In genomic region chr3:160398820-160399346, GRCh38 we compare ENCODE assay signal across 8 cellular contexts. TPM values are rescaled to one million over a fixed set of nuclear protein-coding genes. Genes with fewer than 3 reads are reported as not detected.
A peak's percentile ranks its signal among the peaks of the same experiment; 100 is the strongest.
DNase-seq lines count a peak whose midpoint lies in the region; ATAC-seq, FAIRE-seq and TF ChIP-seq lines count a peak whose summit lies in the region.

TSS of gene IFT80 (minus strand) at chr3:160399225. CDS start at chr3:160384600, 14,625 bp downstream.

- intact Hi-C loops in breast epithelium (cut with DNase I; ENCODE audit: low total_unique reads): no loop called here

- H3K36me3 ChIP-seq in breast epithelium (no peaks in the 10 kb centered on the region), iPS-18a (ENCODE audit: control insufficient read depth, low read depth, low read length) (peaks cover 6% of the 10 kb centered on the region), skeletal muscle tissue (ENCODE audit: control insufficient read depth in 3 of 3, insufficient read depth in 3 of 3, low read length in 3 of 3) (no peaks in the 10 kb centered on the region)

- ATAC-seq in GM18867 (IDR thresholded peaks at IDR 0.05; ENCODE audit: unreplicated experiment) (peak; percentile 92), HG03135 (IDR thresholded peaks at IDR 0.05; ENCODE audit: unreplicated experiment) (peak; percentile 94)

- H3K27ac ChIP-seq in VCaP: peak within 1 kb of the TSS; percentile 96
- peak within 1 kb of the TSS; percentile 87 to 92 for H3K27ac ChIP-seq in breast epithelium
- H3K27ac ChIP-seq in iPS-18a (ENCODE audit: low read length): peak within 1 kb of the TSS; percentile 88
- peak within 1 kb of the TSS; percentile 79 for H3K27ac ChIP-seq in skeletal muscle tissue (ENCODE audit: low read depth, low read length)

- FAIRE-seq in A204.1 (lab: Jason Lieb, UNC): peak; percentile 96

- H3K27me3 ChIP-seq in breast epithelium (no peaks in the 10 kb centered on the region), iPS-18a (ENCODE audit: control insufficient read depth, insufficient read depth, low read length) (no peaks in the 10 kb centered on the region), skeletal muscle tissue (ENCODE audit: control insufficient read depth in 3 of 3, insufficient read depth in 3 of 3, low read length in 3 of 3) (no peaks in the 10 kb centered on the region)

- H3K4me3 ChIP-seq in breast epithelium: peak within 1 kb of the TSS; percentile 72 to 82 (median 78)
- peak within 1 kb of the TSS; percentile 83 for H3K4me3 ChIP-seq in iPS-18a (ENCODE audit: low read length)
- H3K4me3 ChIP-seq in skeletal muscle tissue (ENCODE audit: low read length in 3 of 3): peak within 1 kb of the TSS; percentile 84 to 98 (median 92)

- no peak for TF ChIP-seq POLR2A in breast epithelium (IDR thresholded peaks at IDR 0.05)

- H3K9me3 ChIP-seq in breast epithelium: no peaks in the 10 kb centered on the region
- no peaks in the 10 kb centered on the region for H3K9me3 ChIP-seq in iPS-18a (ENCODE audit: control insufficient read depth, low read depth, low read length)
- H3K9me3 ChIP-seq in skeletal muscle tissue (ENCODE audit: control insufficient read depth in 3 of 3, low read length in 3 of 3): no peaks in the 10 kb centered on the region

- TF ChIP-seq CTCF in VCaP (conservative IDR thresholded peaks at IDR 0.05) (no peak), breast epithelium (IDR thresholded peaks at IDR 0.05) (no peak)

- DNase-seq in NCI-H2196 treated with DMSO at 0.1 percent for 48 hours (lab: John Stamatoyannopoulos, UW; ENCODE audit: unreplicated experiment) (peak; percentile 100), breast epithelium (ENCODE audit: low spot score in 2 of 2) (peak; percentile 94 to 95)

- H3K4me1 ChIP-seq in breast epithelium (peaks cover 0 to 6% of the 10 kb centered on the region in 2 donors), iPS-18a (ENCODE audit: control insufficient read depth, low read depth, low read length) (peaks cover 13% of the 10 kb centered on the region), skeletal muscle tissue (ENCODE audit: control insufficient read depth in 3 of 3, insufficient read depth in 3 of 3, low read length in 3 of 3) (peaks cover 11 to 22% (median 15%) of the 10 kb centered on the region in 3 donors)

- peak within 1 kb of the TSS; percentile 98 for H3K9ac ChIP-seq in iPS-18a (ENCODE audit: low read length)
- peak within 1 kb of the TSS; percentile 83 to 91 (median 85) for H3K9ac ChIP-seq in skeletal muscle tissue (ENCODE audit: low read depth in 1 of 3, low read length in 3 of 3)

RNA-seq across cellular contexts. Expression of gene IFT80, which starts in this region (rescaled TPM):
- total RNA-seq in breast epithelium (10 to 100 TPM; 18.4 to 41.0 (median 29.2) TPM), skeletal muscle tissue (19.8 TPM)

Comparison
In these comparisons a context has a peak if more than half of its experiments do, and no peak if none do; other contexts are left out.
1. Peak in every context shown above with its lines: DNase-seq, ATAC-seq, H3K4me3 ChIP-seq and H3K27ac ChIP-seq.